10 cellular contexts compared by ENCODE assay signal in genomic region chr16:27430923-27431484, GRCh38. TPM values are rescaled to one million over a fixed set of nuclear protein-coding genes. Genes with fewer than 3 reads are reported as not detected.
A peak's percentile ranks its signal among the peaks of the same experiment; 100 is the strongest.
DNase-seq lines count a peak whose midpoint lies in the region; ATAC-seq and TF ChIP-seq lines count a peak whose summit lies in the region.
"Had no signal": no experiment of that assay in that cellular context is flagged by ENCODE, and none has a peak within 500 bp of the region (broad histone marks: within the 10 kb centered on the region; RNA-seq: fewer than 3 reads in every experiment).

No MANE protein-coding gene starts in this region.

- no peaks in the 10 kb centered on the region for H4K20me1 ChIP-seq in fibroblast of lung (ENCODE audit: control insufficient read depth, extremely low read depth, insufficient read depth, low read length)

- H3K27ac ChIP-seq in fibroblast of lung (ENCODE audit: insufficient read depth, low read length) (no peak overlapping the region), vagina (no peak overlapping the region), endodermal cell (ENCODE audit: low read depth, low read length) (no peak overlapping the region)
- H3K27ac ChIP-seq: ovary had no signal

- no peak overlapping the region for H3K27ac Mint-ChIP-seq in endodermal cell

- peak; percentile 39 for ATAC-seq in GM18868 (IDR thresholded peaks at IDR 0.05; ENCODE audit: unreplicated experiment)

- no peak for TF ChIP-seq POLR2A in vagina (IDR thresholded peaks at IDR 0.05)

- H3K9me3 ChIP-seq in fibroblast of lung (ENCODE audit: control insufficient read depth, insufficient read depth, low read depth, low read length) (no peaks in the 10 kb centered on the region), vagina (no peaks in the 10 kb centered on the region), endodermal cell (ENCODE audit: control insufficient read depth, low read length) (no peaks in the 10 kb centered on the region)
- H3K9me3 ChIP-seq: ovary had no signal

- intact Hi-C loops in vagina (cut with DNase I) = no loop called here

- H3K36me3 Mint-ChIP-seq in endodermal cell (ENCODE audit: low read depth) = no peaks in the 10 kb centered on the region

- 87 to 97% methylated on average over 8 to 10 of the region's 10 CpGs for WGBS in endodermal cell (ENCODE audit: insufficient coverage in 1 of 2, insufficient read length in 1 of 2), 2 experiments

- peak; percentile 25 for DNase-seq in A172 (ENCODE audit: low spot score)
- peak; percentile 86 for DNase-seq in UCSD-AML1 (lab: John Stamatoyannopoulos, UW; ENCODE audit: unreplicated experiment)
- peak; percentile 25 to 42 for DNase-seq in fibroblast of lung (ENCODE audit: low read depth in 2 of 2)
- DNase-seq in NCI-H1930 (lab: John Stamatoyannopoulos, UW) = no peak
- no peak for DNase-seq in vagina (ENCODE audit: extremely low spot score in 2 of 2)
- DNase-seq in endodermal cell = no peak
- DNase-seq in GM19238 (ENCODE audit: insufficient read length, low spot score) = no peak
- DNase-seq: CD4-positive, alpha-beta memory T cell had no signal

- TF ChIP-seq CTCF in fibroblast of lung (conservative IDR thresholded peaks at IDR 0.05 in 1 of 2, IDR thresholded peaks at IDR 0.05 in 1 of 2; ENCODE audit: low read depth in 1 of 2, low read length in 2 of 2) (no peak), vagina (IDR thresholded peaks at IDR 0.05) (no peak), endodermal cell (conservative IDR thresholded peaks at IDR 0.05) (no peak)

- peaks cover 1% of the 10 kb centered on the region for H3K27me3 Mint-ChIP-seq in endodermal cell (ENCODE audit: insufficient read depth)
- H3K27me3 Mint-ChIP-seq: CD4-positive, alpha-beta memory T cell had no signal

- H3K27me3 ChIP-seq in fibroblast of lung (ENCODE audit: control insufficient read depth, insufficient read depth, low read length) (no peaks in the 10 kb centered on the region), vagina (no peaks in the 10 kb centered on the region), endodermal cell (ENCODE audit: control insufficient read depth, insufficient read depth, low read length, poor library complexity, severe bottlenecking) (no peaks in the 10 kb centered on the region)
- H3K27me3 ChIP-seq: ovary had no signal

- H3K4me3 ChIP-seq in fibroblast of lung (replicated peaks in 1 of 4; ENCODE audit: control extremely low read depth in 1 of 4, insufficient read depth in 1 of 4, low read depth in 3 of 4, low read length in 4 of 4) (no peak overlapping the region), vagina (no peak overlapping the region), endodermal cell (ENCODE audit: low read length) (no peak overlapping the region)
- H3K4me3 ChIP-seq: ovary had no signal

- H3K9me3 Mint-ChIP-seq in endodermal cell = peaks cover 1% of the 10 kb centered on the region
- H3K9me3 Mint-ChIP-seq: CD4-positive, alpha-beta memory T cell had no signal

- no peak overlapping the region for H3K4me3 Mint-ChIP-seq in endodermal cell
- H3K4me3 Mint-ChIP-seq: CD4-positive, alpha-beta memory T cell had no signal

- peaks cover 6% of the 10 kb centered on the region for H3K4me1 ChIP-seq in fibroblast of lung (ENCODE audit: control insufficient read depth, extremely low read depth, insufficient read depth, low read length)
- H3K4me1 ChIP-seq in vagina = no peaks in the 10 kb centered on the region
- no peaks in the 10 kb centered on the region for H3K4me1 ChIP-seq in endodermal cell (ENCODE audit: control insufficient read depth, insufficient read depth, low read length)

- no peak overlapping the region for H2AFZ ChIP-seq in fibroblast of lung (ENCODE audit: low read length)

- no peak overlapping the region for H3K4me2 ChIP-seq in fibroblast of lung (ENCODE audit: extremely low read depth, insufficient read depth, low read length)

- H3K36me3 ChIP-seq in fibroblast of lung (ENCODE audit: control insufficient read depth, insufficient read depth, low read length) (no peaks in the 10 kb centered on the region), vagina (no peaks in the 10 kb centered on the region), endodermal cell (ENCODE audit: control insufficient read depth, insufficient read depth, low read length) (no peaks in the 10 kb centered on the region)
- H3K36me3 ChIP-seq: ovary had no signal

- H3K4me1 Mint-ChIP-seq in endodermal cell = no peaks in the 10 kb centered on the region

- no peaks in the 10 kb centered on the region for H3K79me2 ChIP-seq in fibroblast of lung (ENCODE audit: control insufficient read depth, insufficient read depth, low read length)

- H3K9ac ChIP-seq in fibroblast of lung (ENCODE audit: insufficient read depth, low read length) (no peak overlapping the region), endodermal cell (ENCODE audit: extremely low read depth, low read length, poor library complexity, severe bottlenecking) (no peak overlapping the region)

RNA-seq across cellular contexts. Expression of gene IL21R, which starts 29.0 kb away (rescaled TPM):
- total RNA-seq in A172 (2014; rRNA removed; shearing (Covaris generic)) = 1.3 and 6.6 TPM in 2 replicates
- 1.8 and 7.4 TPM in 2 replicates for total RNA-seq in fibroblast of lung
- 0.87 and 0.95 TPM in 2 replicates for polyA plus RNA-seq in fibroblast of lung
- polyA plus RNA-seq in fibroblast of lung (2012) = 0.86 and 1.7 TPM in 2 replicates
- 1.5 and 4.9 TPM in 2 replicates for polyA minus RNA-seq in fibroblast of lung (ENCODE audit: low replicate concordance)
- total RNA-seq in vagina = 0.98 TPM
- total RNA-seq in endodermal cell = under 1 TPM in 1 of 2 donors, not detected in 1; 0.18 TPM
- polyA plus RNA-seq in endodermal cell (2013, experiment 1 of 2) = 0.57 TPM
- polyA plus RNA-seq in endodermal cell (2013, experiment 2 of 2) = 0.17 TPM

Comparison
In these comparisons a context has a peak if more than half of its experiments do, and no peak if none do; other contexts are left out.
1. DNase-seq: peak in A172 (single experiment), UCSD-AML1 (single experiment) and fibroblast of lung (2 of 2); none in NCI-H1930 (0 of 2), vagina (0 of 2), endodermal cell (single experiment) and GM19238 (single experiment).